ENCODE assay signal across 1 cellular context in the genomic region with DNA sequence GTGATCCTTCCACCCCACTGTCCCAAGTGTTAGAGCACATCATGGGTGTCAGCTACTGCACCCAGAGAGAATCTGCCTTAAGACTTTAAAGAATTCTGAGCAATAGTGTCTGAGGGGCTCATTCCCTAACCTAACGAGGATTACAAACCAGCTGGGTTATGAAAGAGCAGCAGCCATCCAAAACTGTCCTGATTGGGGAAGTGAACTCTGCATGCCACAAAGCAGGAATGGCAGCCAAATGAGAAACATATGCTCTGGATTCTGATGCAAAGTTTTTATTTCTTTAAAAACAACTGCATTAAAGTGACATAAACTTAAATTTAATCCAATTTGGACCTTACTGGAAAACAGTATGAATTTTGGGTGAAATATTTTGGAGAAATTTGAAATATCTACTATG.
TF ChIP-seq lines count a peak whose summit lies in the region.

No MANE protein-coding gene starts in this region.

TF ChIP-seq in IMR-90, 13 proteins besides CTCF, POLR2A, EP300 and RAD21:
- no peak for TF ChIP-seq MAZ (IDR thresholded peaks at IDR 0.05; ENCODE audit: borderline replicate concordance, low read depth, low read length)
- TF ChIP-seq, protein P1, sequence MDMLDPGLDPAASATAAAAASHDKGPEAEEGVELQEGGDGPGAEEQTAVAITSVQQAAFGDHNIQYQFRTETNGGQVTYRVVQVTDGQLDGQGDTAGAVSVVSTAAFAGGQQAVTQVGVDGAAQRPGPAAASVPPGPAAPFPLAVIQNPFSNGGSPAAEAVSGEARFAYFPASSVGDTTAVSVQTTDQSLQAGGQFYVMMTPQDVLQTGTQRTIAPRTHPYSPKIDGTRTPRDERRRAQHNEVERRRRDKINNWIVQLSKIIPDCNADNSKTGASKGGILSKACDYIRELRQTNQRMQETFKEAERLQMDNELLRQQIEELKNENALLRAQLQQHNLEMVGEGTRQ (IDR thresholded peaks at IDR 0.05; ENCODE audit: low read depth, low read length), result no peak
- no peak for TF ChIP-seq RCOR1 (IDR thresholded peaks at IDR 0.05; ENCODE audit: insufficient replicate concordance, low read length)
- no peak for TF ChIP-seq BHLHE40 (IDR thresholded peaks at IDR 0.05; ENCODE audit: low read depth, low read length)
